Comparison of ENCODE assay signal across 23 cellular contexts in the genomic region with DNA sequence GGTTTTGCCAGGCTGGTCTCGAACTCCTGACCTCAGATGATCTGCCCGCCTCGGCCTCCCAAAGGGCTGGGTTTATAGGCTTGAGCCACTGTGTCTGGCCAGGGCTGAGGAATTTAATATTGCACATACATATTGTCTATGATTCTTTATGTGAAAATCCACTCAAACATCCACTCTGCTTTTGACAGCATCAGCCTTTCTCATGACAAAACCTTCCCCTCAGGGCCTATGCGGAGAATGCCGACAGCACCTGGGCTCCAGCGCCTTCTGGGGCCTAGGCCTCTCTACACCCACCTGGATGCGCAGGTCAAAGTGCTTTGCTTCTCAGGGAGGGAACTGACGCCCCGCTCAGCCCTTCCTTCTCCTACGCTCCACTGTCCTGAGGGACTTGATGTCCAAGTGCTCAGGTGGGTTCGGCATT.
"Had no signal": no experiment of that assay in that cellular context is flagged by ENCODE, and none has a peak within 500 bp of the region (broad histone marks: within the 10 kb centered on the region; RNA-seq: fewer than 3 reads in every experiment).

No MANE protein-coding gene starts in this region.

- H3K4me1 ChIP-seq: prostate gland, testis had no signal

- H3K9me3 Mint-ChIP-seq: natural killer cell treated with Interleukin-12 subunit alpha and Interleukin-12 subunit beta and Interleukin-15 and Interleukin-18, amount 100 ng/mL, for 72 hours had no signal

- H3K4me1 Mint-ChIP-seq: activated naive CD4-positive, alpha-beta T cell treated with anti-CD3 and anti-CD28 coated beads, Interleukin-2, amount 10 ng/mL, durations not matched to agents 7 days and 5 days; activated naive CD8-positive, alpha-beta T cell treated with anti-CD3 and anti-CD28 coated beads, Interleukin-2, amount 10 ng/mL, durations not matched to agents 7 days and 5 days had no signal

- FAIRE-seq: astrocyte, islet of Langerhans had no signal

- H3K27ac ChIP-seq: brain microvascular endothelial cell, esophagus muscularis mucosa, left ventricle myocardium inferior, ovary, prostate gland, testis, transverse colon, vagina had no signal

- ATAC-seq: mucosa of descending colon; natural killer cell treated with Interleukin-12 subunit alpha and Interleukin-12 subunit beta and Interleukin-15 and Interleukin-18, amount 100 ng/mL, for 72 hours; stimulated activated naive CD8-positive, alpha-beta T cell treated with anti-CD3 and anti-CD28 coated beads, Interleukin-15, Interleukin-2, amounts not matched to agents 100 U/mL and 50 U/mL, for 24 hours had no signal

- DNase-seq: activated CD4-positive, alpha-beta T cell treated with anti-CD3 and anti-CD28 coated beads for 4 hours; activated CD4-positive, alpha-beta T cell treated with anti-CD3 and anti-CD28 coated beads, Interleukin-2, amount 50 U/mL, for 4 hours; activated CD4-positive, CD25-positive, alpha-beta regulatory T cell; activated gamma-delta T cell; activated naive CD4-positive, alpha-beta T cell treated with anti-CD3 and anti-CD28 coated beads, Interleukin-2, amount 10 ng/mL, durations not matched to agents 7 days and 5 days; activated naive CD8-positive, alpha-beta T cell treated with anti-CD3 and anti-CD28 coated beads, Interleukin-2, amount 10 ng/mL, durations not matched to agents 7 days and 5 days; activated T-cell treated with anti-CD3 and anti-CD28 coated beads, Interleukin-2, amount 50 U/mL, for 1 hour; amniotic stem cell; brain microvascular endothelial cell; foreskin melanocyte; left ventricle myocardium inferior; mucosa of descending colon; ovary; retina; stimulated activated naive CD8-positive, alpha-beta T cell treated with anti-CD3 and anti-CD28 coated beads, Interleukin-15, Interleukin-2, amounts not matched to agents 100 U/mL and 50 U/mL, for 24 hours; testis; transverse colon had no signal

- H3K36me3 Mint-ChIP-seq: activated naive CD4-positive, alpha-beta T cell treated with anti-CD3 and anti-CD28 coated beads, Interleukin-2, amount 10 ng/mL, durations not matched to agents 7 days and 5 days; activated naive CD8-positive, alpha-beta T cell treated with anti-CD3 and anti-CD28 coated beads, Interleukin-2, amount 10 ng/mL, durations not matched to agents 7 days and 5 days had no signal

- H3K27me3 ChIP-seq: brain microvascular endothelial cell, esophagus muscularis mucosa, ovary, testis, transverse colon, vagina had no signal

- H3K9me3 ChIP-seq: ovary, prostate gland, testis, transverse colon, vagina had no signal

- H3K27ac Mint-ChIP-seq: activated naive CD4-positive, alpha-beta T cell treated with anti-CD3 and anti-CD28 coated beads, Interleukin-2, amount 10 ng/mL, durations not matched to agents 7 days and 5 days; activated naive CD8-positive, alpha-beta T cell treated with anti-CD3 and anti-CD28 coated beads, Interleukin-2, amount 10 ng/mL, durations not matched to agents 7 days and 5 days; natural killer cell treated with Interleukin-12 subunit alpha and Interleukin-12 subunit beta and Interleukin-15 and Interleukin-18, amount 100 ng/mL, for 72 hours had no signal

- H3K4me3 Mint-ChIP-seq: activated naive CD4-positive, alpha-beta T cell treated with anti-CD3 and anti-CD28 coated beads, Interleukin-2, amount 10 ng/mL, durations not matched to agents 7 days and 5 days; activated naive CD8-positive, alpha-beta T cell treated with anti-CD3 and anti-CD28 coated beads, Interleukin-2, amount 10 ng/mL, durations not matched to agents 7 days and 5 days; natural killer cell treated with Interleukin-12 subunit alpha and Interleukin-12 subunit beta and Interleukin-15 and Interleukin-18, amount 100 ng/mL, for 72 hours had no signal

- H3K27me3 Mint-ChIP-seq: activated naive CD4-positive, alpha-beta T cell treated with anti-CD3 and anti-CD28 coated beads, Interleukin-2, amount 10 ng/mL, durations not matched to agents 7 days and 5 days; natural killer cell treated with Interleukin-12 subunit alpha and Interleukin-12 subunit beta and Interleukin-15 and Interleukin-18, amount 100 ng/mL, for 72 hours had no signal
